In genomic region chr1:114988095-114988494, GRCh38 we compare ENCODE assay signal across 43 cellular contexts. TPM values are rescaled to one million over a fixed set of nuclear protein-coding genes. Genes with fewer than 3 reads are reported as not detected.
"Had no signal": no experiment of that assay in that cellular context is flagged by ENCODE, and none has a peak within 500 bp of the region (broad histone marks: within the 10 kb centered on the region; RNA-seq: fewer than 3 reads in every experiment).

No MANE protein-coding gene starts in this region.

- ATAC-seq: activated naive CD4-positive, alpha-beta T cell treated with anti-CD3 and anti-CD28 coated beads, Interleukin-2, amount 50 U/mL, for 72 hours; activated naive CD8-positive, alpha-beta T cell treated with anti-CD3 and anti-CD28 coated beads, Interleukin-2, amount 50 U/mL, for 24 hours; activated T-cell treated with anti-CD3 and anti-CD28 coated beads, Interleukin-2, amount 50 U/mL, for 4 hours; activated T-cell treated with anti-CD3 and anti-CD28 coated beads, Interleukin-2, amount 50 U/mL, for 72 hours; activated T-helper 17 cell treated with anti-CD3 and anti-CD28 coated beads, Interleukin-2, amount 50 U/mL, for 72 hours; body of pancreas had no signal

- H3K4me3 Mint-ChIP-seq: activated naive CD4-positive, alpha-beta T cell treated with anti-CD3 and anti-CD28 coated beads for 36 hours; activated naive CD4-positive, alpha-beta T cell treated with anti-CD3 and anti-CD28 coated beads, Interleukin-2, amount 10 ng/mL, durations not matched to agents 7 days and 5 days; activated naive CD4-positive, alpha-beta T cell treated with anti-CD3 and anti-CD28 coated beads, Interleukin-2, amount 50 U/mL, for 24 hours; activated naive CD8-positive, alpha-beta T cell; activated naive CD8-positive, alpha-beta T cell treated with anti-CD3 and anti-CD28 coated beads for 36 hours; activated naive CD8-positive, alpha-beta T cell treated with anti-CD3 and anti-CD28 coated beads, Interleukin-2, amount 10 ng/mL, durations not matched to agents 7 days and 5 days; activated naive CD8-positive, alpha-beta T cell treated with anti-CD3 and anti-CD28 coated beads, Interleukin-2, amount 50 U/mL, for 24 hours; activated T-cell treated with anti-CD3 and anti-CD28 coated beads, Interleukin-2, amount 50 U/mL, for 24 hours; activated T-cell treated with anti-CD3 and anti-CD28 coated beads, Interleukin-2, amount 50 U/mL, for 4 hours; activated T-cell treated with anti-CD3 and anti-CD28 coated beads, Interleukin-2, amount 50 U/mL, for 72 hours; activated T-helper 1 cell treated with anti-CD3 and anti-CD28 coated beads, Interleukin-12 subunit alpha, Interleukin-12 subunit beta, Interleukin-2, Interleukin-4 antibody, amounts not matched to agents 30 ng/mL and 10 ng/mL and 1 ng/mL, durations not matched to agents 14 hours and 24 hours and 36 hours; activated T-helper 17 cell treated with anti-CD3 and anti-CD28 coated beads, Interleukin-2, amount 50 U/mL, for 72 hours; brain; central memory CD8-positive, alpha-beta T cell had no signal

- DNase-seq: activated effector memory CD4-positive, alpha-beta T cell treated with anti-CD3 and anti-CD28 coated beads, Interleukin-2, amount 50 U/mL, for 16 hours; activated effector memory CD4-positive, alpha-beta T cell treated with Interleukin-2 at 50 U/mL for 16 hours; activated gamma-delta T cell; activated gamma-delta T cell treated with Interleukin-2 at 50 U/mL for 16 hours; activated naive CD4-positive, alpha-beta T cell; activated naive CD4-positive, alpha-beta T cell treated with anti-CD3 and anti-CD28 coated beads for 36 hours; activated naive CD4-positive, alpha-beta T cell treated with anti-CD3 and anti-CD28 coated beads, Interleukin-2, amount 10 ng/mL, durations not matched to agents 7 days and 5 days; activated naive CD4-positive, alpha-beta T cell treated with anti-CD3 and anti-CD28 coated beads, Interleukin-2, amount 50 U/mL, for 16 hours; activated naive CD4-positive, alpha-beta T cell treated with Interleukin-2 at 50 U/mL for 16 hours; activated naive CD8-positive, alpha-beta T cell treated with anti-CD3 and anti-CD28 coated beads for 36 hours; activated naive CD8-positive, alpha-beta T cell treated with anti-CD3 and anti-CD28 coated beads, Interleukin-2, amount 10 ng/mL, durations not matched to agents 7 days and 5 days; activated naive CD8-positive, alpha-beta T cell treated with anti-CD3 and anti-CD28 coated beads, Interleukin-2, amount 50 U/mL, for 24 hours; activated T-cell treated with anti-CD3 and anti-CD28 coated beads, Interleukin-2, amount 50 U/mL, for 1 hour; activated T-cell treated with anti-CD3 and anti-CD28 coated beads, Interleukin-2, amount 50 U/mL, for 24 hours; activated T-cell treated with anti-CD3 and anti-CD28 coated beads, Interleukin-2, amount 50 U/mL, for 4 hours; activated T-cell treated with anti-CD3 and anti-CD28 coated beads, Interleukin-2, amount 50 U/mL, for 48 hours; activated T-cell treated with anti-CD3 and anti-CD28 coated beads, Interleukin-2, amount 50 U/mL, for 72 hours; adrenal gland; amniotic stem cell; amygdala; anterior cingulate cortex; aorta; body of pancreas; brain microvascular endothelial cell; caudate nucleus; central memory CD4-positive, alpha-beta T cell; cerebellar nuclear complex had no signal

- H3K4me3 ChIP-seq: adrenal gland, ascending aorta, body of pancreas, breast epithelium, cardiac muscle cell had no signal

- H3K36me3 ChIP-seq: adrenal gland, ascending aorta, brain microvascular endothelial cell, breast epithelium, cardiac muscle cell had no signal

- H3K27me3 ChIP-seq: ascending aorta, body of pancreas, brain microvascular endothelial cell, breast epithelium, cardiac muscle cell had no signal

- H3K27ac Mint-ChIP-seq: activated naive CD4-positive, alpha-beta T cell treated with anti-CD3 and anti-CD28 coated beads for 36 hours; activated naive CD4-positive, alpha-beta T cell treated with anti-CD3 and anti-CD28 coated beads, Interleukin-2, amount 10 ng/mL, durations not matched to agents 7 days and 5 days; activated naive CD4-positive, alpha-beta T cell treated with anti-CD3 and anti-CD28 coated beads, Interleukin-2, amount 50 U/mL, for 24 hours; activated naive CD4-positive, alpha-beta T cell treated with anti-CD3 and anti-CD28 coated beads, Interleukin-2, amount 50 U/mL, for 72 hours; activated naive CD8-positive, alpha-beta T cell; activated naive CD8-positive, alpha-beta T cell treated with anti-CD3 and anti-CD28 coated beads for 36 hours; activated naive CD8-positive, alpha-beta T cell treated with anti-CD3 and anti-CD28 coated beads, Interleukin-2, amount 10 ng/mL, durations not matched to agents 7 days and 5 days; activated naive CD8-positive, alpha-beta T cell treated with anti-CD3 and anti-CD28 coated beads, Interleukin-2, amount 50 U/mL, for 24 hours; activated T-cell treated with anti-CD3 and anti-CD28 coated beads, Interleukin-2, amount 50 U/mL, for 24 hours; activated T-cell treated with anti-CD3 and anti-CD28 coated beads, Interleukin-2, amount 50 U/mL, for 72 hours; activated T-helper 1 cell treated with anti-CD3 and anti-CD28 coated beads, Interleukin-12 subunit alpha, Interleukin-12 subunit beta, Interleukin-2, Interleukin-4 antibody, amounts not matched to agents 30 ng/mL and 10 ng/mL and 1 ng/mL, durations not matched to agents 14 hours and 24 hours and 36 hours; activated T-helper 17 cell treated with anti-CD3 and anti-CD28 coated beads, Interleukin-2, amount 50 U/mL, for 72 hours; activated T-helper 2 cell treated with anti-CD3 and anti-CD28 coated beads, Interferon-gamma antibody, Interleukin-2, Interleukin-4, amounts not matched to agents 10 μg/mL and 5 μg/mL and 100 μg/mL, durations not matched to agents 14 hours and 24 hours and 36 hours; brain had no signal

- H3K27me3 Mint-ChIP-seq: activated naive CD8-positive, alpha-beta T cell; activated T-helper 17 cell treated with anti-CD3 and anti-CD28 coated beads, Interleukin-2, amount 50 U/mL, for 72 hours had no signal

- H3K27ac ChIP-seq: adrenal gland, ascending aorta, body of pancreas, brain microvascular endothelial cell, breast epithelium, cardiac muscle cell had no signal

- H3K36me3 Mint-ChIP-seq: activated naive CD4-positive, alpha-beta T cell treated with anti-CD3 and anti-CD28 coated beads, Interleukin-2, amount 10 ng/mL, durations not matched to agents 7 days and 5 days; activated naive CD8-positive, alpha-beta T cell treated with anti-CD3 and anti-CD28 coated beads, Interleukin-2, amount 10 ng/mL, durations not matched to agents 7 days and 5 days; brain had no signal

- H3K4me1 Mint-ChIP-seq: activated naive CD4-positive, alpha-beta T cell treated with anti-CD3 and anti-CD28 coated beads, Interleukin-2, amount 10 ng/mL, durations not matched to agents 7 days and 5 days; activated naive CD4-positive, alpha-beta T cell treated with anti-CD3 and anti-CD28 coated beads, Interleukin-2, amount 50 U/mL, for 24 hours; activated naive CD8-positive, alpha-beta T cell treated with anti-CD3 and anti-CD28 coated beads for 36 hours; activated naive CD8-positive, alpha-beta T cell treated with anti-CD3 and anti-CD28 coated beads, Interleukin-2, amount 10 ng/mL, durations not matched to agents 7 days and 5 days; activated naive CD8-positive, alpha-beta T cell treated with anti-CD3 and anti-CD28 coated beads, Interleukin-2, amount 50 U/mL, for 24 hours; activated T-helper 17 cell treated with anti-CD3 and anti-CD28 coated beads, Interleukin-2, amount 50 U/mL, for 72 hours; brain; central memory CD8-positive, alpha-beta T cell had no signal

- H3K4me1 ChIP-seq: adrenal gland, ascending aorta, body of pancreas, breast epithelium had no signal

RNA-seq across cellular contexts. Expression of gene TSHB, which starts 41.5 kb away (rescaled TPM):
- total RNA-seq: activated naive CD4-positive, alpha-beta T cell treated with anti-CD3 and anti-CD28 coated beads for 36 hours; activated naive CD4-positive, alpha-beta T cell treated with anti-CD3 and anti-CD28 coated beads, Interleukin-2, amount 50 U/mL, for 72 hours; activated naive CD8-positive, alpha-beta T cell treated with anti-CD3 and anti-CD28 coated beads for 36 hours; activated naive CD8-positive, alpha-beta T cell treated with anti-CD3 and anti-CD28 coated beads, Interleukin-2, amount 10 ng/mL, durations not matched to agents 7 days and 5 days; activated T-cell treated with anti-CD3 and anti-CD28 coated beads, Interleukin-2, amount 50 U/mL, for 4 hours; activated T-cell treated with anti-CD3 and anti-CD28 coated beads, Interleukin-2, amount 50 U/mL, for 72 hours; activated T-helper 1 cell treated with anti-CD3 and anti-CD28 coated beads, Interleukin-12 subunit alpha, Interleukin-12 subunit beta, Interleukin-2, Interleukin-4 antibody, amounts not matched to agents 30 ng/mL and 10 ng/mL and 1 ng/mL, durations not matched to agents 14 hours and 24 hours and 36 hours; activated T-helper 17 cell treated with anti-CD3 and anti-CD28 coated beads, Interleukin-2, amount 50 U/mL, for 72 hours; activated T-helper 2 cell treated with anti-CD3 and anti-CD28 coated beads, Interferon-gamma antibody, Interleukin-2, Interleukin-4, amounts not matched to agents 10 μg/mL and 5 μg/mL and 100 μg/mL, durations not matched to agents 14 hours and 24 hours and 36 hours; adrenal gland; aorta; ascending aorta; astrocyte; body of pancreas; breast epithelium; bronchial epithelial cell; cardiac muscle cell; cardiac septum; cerebellum; chondrocyte had no signal
